ENCODE assay signal across 17 cellular contexts in genomic region chr6:138965291-138965874, GRCh38. TPM values are rescaled to one million over a fixed set of nuclear protein-coding genes. Genes with fewer than 3 reads are reported as not detected.
A peak's percentile ranks its signal among the peaks of the same experiment; 100 is the strongest.
DNase-seq lines count a peak whose midpoint lies in the region; ATAC-seq and TF ChIP-seq lines count a peak whose summit lies in the region.
"Had no signal": no experiment of that assay in that cellular context is flagged by ENCODE, and none has a peak within 500 bp of the region (broad histone marks: within the 10 kb centered on the region; RNA-seq: fewer than 3 reads in every experiment).

No MANE protein-coding gene starts in this region.

- peaks cover 44% of the 10 kb centered on the region for H3K4me1 Mint-ChIP-seq in activated T-cell treated with anti-CD3 and anti-CD28 coated beads, Interleukin-2, amount 50 U/mL, for 4 hours (ENCODE audit: low read depth)

- H3K9me3 Mint-ChIP-seq in activated T-cell treated with anti-CD3 and anti-CD28 coated beads, Interleukin-2, amount 50 U/mL, for 4 hours = no peaks in the 10 kb centered on the region
- H3K9me3 Mint-ChIP-seq: CD14-positive monocyte; CD4-positive, alpha-beta memory T cell; HFFc6 had no signal

- peak; percentile 25 for ATAC-seq in left colon
- no peak for ATAC-seq in activated T-cell treated with anti-CD3 and anti-CD28 coated beads, Interleukin-2, amount 50 U/mL, for 4 hours

- H3K27me3 ChIP-seq in ascending aorta = no peaks in the 10 kb centered on the region
- H3K27me3 ChIP-seq: BLaER1 had no signal

- H3K27ac ChIP-seq in ascending aorta = no peak overlapping the region
- H3K27ac ChIP-seq: 22Rv1, BLaER1 had no signal

- no peak for TF ChIP-seq CTCF in ascending aorta (IDR thresholded peaks at IDR 0.05)

- intact Hi-C loops in left colon (cut with DNase I, micrococcal nuclease) = no loop called here
- intact Hi-C loops in ascending aorta (cut with DNase I) = no loop called here

- H3K4me3 ChIP-seq in ascending aorta = no peak overlapping the region
- H3K4me3 ChIP-seq: BLaER1, HAP-1 had no signal

- no peaks in the 10 kb centered on the region for H3K27me3 Mint-ChIP-seq in activated T-cell treated with anti-CD3 and anti-CD28 coated beads, Interleukin-2, amount 50 U/mL, for 4 hours (ENCODE audit: low read depth)
- H3K27me3 Mint-ChIP-seq: CD4-positive, alpha-beta memory T cell had no signal

- H3K36me3 ChIP-seq in ascending aorta = no peaks in the 10 kb centered on the region
- H3K36me3 ChIP-seq: HAP-1 had no signal

- H3K9me3 ChIP-seq in ascending aorta = no peaks in the 10 kb centered on the region
- H3K9me3 ChIP-seq: HAP-1 had no signal

- no peak overlapping the region for H3K4me3 Mint-ChIP-seq in activated T-cell treated with anti-CD3 and anti-CD28 coated beads, Interleukin-2, amount 50 U/mL, for 4 hours
- H3K4me3 Mint-ChIP-seq: CD14-positive monocyte; CD4-positive, alpha-beta memory T cell; HFFc6 had no signal

- H3K36me3 Mint-ChIP-seq in activated T-cell treated with anti-CD3 and anti-CD28 coated beads, Interleukin-2, amount 50 U/mL, for 4 hours (ENCODE audit: insufficient read depth) = peaks cover 7% of the 10 kb centered on the region
- H3K36me3 Mint-ChIP-seq: CD14-positive monocyte; CD4-positive, alpha-beta memory T cell had no signal

- H3K4me1 ChIP-seq in ascending aorta = peaks cover 0 to 10% of the 10 kb centered on the region in 2 donors
- H3K4me1 ChIP-seq: BLaER1 had no signal

- DNase-seq in NCI-H1105 treated with DMSO at 0.1 percent for 48 hours (lab: John Stamatoyannopoulos, UW) = peak; percentile 50
- no peak for DNase-seq in NCI-H1105 (lab: John Stamatoyannopoulos, UW)
- peak; percentile 22 for DNase-seq in NCI-H69 (lab: John Stamatoyannopoulos, UW)
- no peak for DNase-seq in left colon
- no peak for DNase-seq in ascending aorta (ENCODE audit: low spot score in 2 of 2)
- no peak for DNase-seq in stimulated activated naive CD4-positive, alpha-beta T cell (lab: John Stamatoyannopoulos, UW)
- DNase-seq in activated T-cell treated with anti-CD3 and anti-CD28 coated beads, Interleukin-2, amount 50 U/mL, for 4 hours = no peak
- DNase-seq: CD4-positive, alpha-beta memory T cell; DMS153; DMS79; GF-D8; HFFc6; IMR-90 had no signal

RNA-seq across cellular contexts. Expression of gene REPS1, which starts 22.7 kb away (rescaled TPM):
- total RNA-seq in left colon (10 to 100 TPM; 30.2 to 33.2 TPM), ascending aorta (30.4 TPM)
- total RNA-seq in activated T-cell treated with anti-CD3 and anti-CD28 coated beads, Interleukin-2, amount 50 U/mL, for 4 hours = 10 to 100 TPM; 58.5 to 62.4 (median 58.6) TPM

Comparison
In these comparisons a context has a peak if more than half of its experiments do, and no peak if none do; other contexts are left out.
1. DNase-seq: peak in NCI-H1105 treated with DMSO at 0.1 percent for 48 hours (single experiment) and NCI-H69 (single experiment); none in NCI-H1105 (single experiment), left colon (0 of 2), ascending aorta (0 of 2), stimulated activated naive CD4-positive, alpha-beta T cell (0 of 6) and activated T-cell treated with anti-CD3 and anti-CD28 coated beads, Interleukin-2, amount 50 U/mL, for 4 hours (single experiment).